In genomic region chr15:52406601-52407000, GRCh38 we compare ENCODE assay signal across 22 cellular contexts.
"Had no signal": no experiment of that assay in that cellular context is flagged by ENCODE, and none has a peak within 500 bp of the region (broad histone marks: within the 10 kb centered on the region; RNA-seq: fewer than 3 reads in every experiment).

No MANE protein-coding gene starts in this region.

- H3K27me3 ChIP-seq: foreskin keratinocyte, heart left ventricle, neutrophil, stomach had no signal

- H3K4me1 Mint-ChIP-seq: endodermal cell; naive thymus-derived CD4-positive, alpha-beta T cell had no signal

- H3K27ac ChIP-seq: coronary artery, foreskin keratinocyte, heart left ventricle, neutrophil, skin epidermis, stomach, thoracic aorta had no signal

- H3K9me3 ChIP-seq: heart left ventricle, neutrophil, stomach, thoracic aorta had no signal

- H3K4me3 ChIP-seq: coronary artery, heart left ventricle, lung, skin epidermis, stomach, thoracic aorta had no signal

- H3K27me3 Mint-ChIP-seq: naive thymus-derived CD4-positive, alpha-beta T cell had no signal

- H3K27ac Mint-ChIP-seq: endodermal cell; naive thymus-derived CD4-positive, alpha-beta T cell had no signal

- DNase-seq: effector CD4-positive, alpha-beta T cell; endodermal cell; erythroblast; foreskin keratinocyte; heart left ventricle; hippocampal formation; left colon; left ventricle myocardium superior; mesendoderm; naive thymus-derived CD4-positive, alpha-beta T cell; posterior cingulate gyrus; stimulated activated CD4-positive, alpha-beta T cell treated with anti-CD3 and anti-CD28 coated beads, Interleukin-12 subunit alpha, Interleukin-12 subunit beta, amount 100 ng/mL, for 4 hours; stimulated activated naive CD4-positive, alpha-beta T cell; stomach; substantia nigra; trophoblast cell had no signal

- H3K9me3 Mint-ChIP-seq: endodermal cell; naive thymus-derived CD4-positive, alpha-beta T cell had no signal

- H3K4me1 ChIP-seq: foreskin keratinocyte, stomach had no signal

- ATAC-seq: foreskin keratinocyte; heart left ventricle; left colon; left ventricle myocardium superior; naive thymus-derived CD4-positive, alpha-beta T cell; sciatic nerve had no signal

- H3K4me3 Mint-ChIP-seq: endodermal cell; naive thymus-derived CD4-positive, alpha-beta T cell had no signal

- H3K36me3 ChIP-seq: thoracic aorta had no signal
